ENCODE assay signal across 6 cellular contexts in the genomic region with DNA sequence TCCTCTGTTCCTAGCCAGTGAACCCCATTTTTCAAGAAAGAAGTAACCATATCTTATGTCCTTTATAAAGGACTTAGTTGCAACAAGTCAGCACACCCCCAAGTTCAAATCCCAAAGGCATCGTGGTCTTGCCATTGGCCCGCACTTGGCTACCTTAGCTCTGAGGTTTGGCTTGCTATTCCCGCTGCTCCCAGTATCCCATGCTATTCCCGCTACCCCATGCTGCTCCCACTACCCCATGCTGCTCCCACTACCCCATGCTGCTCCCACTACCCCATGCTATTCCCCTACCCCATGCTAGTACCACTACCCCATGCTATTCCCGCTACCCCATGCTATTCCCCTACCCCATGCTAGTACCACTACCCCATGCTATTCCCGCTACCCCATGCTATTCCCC. TPM values are rescaled to one million over a fixed set of nuclear protein-coding genes. Genes with fewer than 3 reads are reported as not detected.
"Had no signal": no experiment of that assay in that cellular context is flagged by ENCODE, and none has a peak within 500 bp of the region (broad histone marks: within the 10 kb centered on the region; RNA-seq: fewer than 3 reads in every experiment).

No MANE protein-coding gene starts in this region.

RNA-seq across cellular contexts. Expression of a gene that starts 20.7 kb away (rescaled TPM):
- total RNA-seq: MCF 10A, NCI-H460, OCI-LY7, RPMI7951, SJCRH30, SK-MEL-5 had no signal

RNA-seq across cellular contexts. Expression of a gene that starts 42.8 kb away (rescaled TPM):
- total RNA-seq: MCF 10A, NCI-H460, OCI-LY7, RPMI7951, SJCRH30, SK-MEL-5 had no signal
